ENCODE assay signal across 14 cellular contexts in genomic region chrX:68931345-68931744, GRCh38.
"Had no signal": no experiment of that assay in that cellular context is flagged by ENCODE, and none has a peak within 500 bp of the region (broad histone marks: within the 10 kb centered on the region; RNA-seq: fewer than 3 reads in every experiment).

No MANE protein-coding gene starts in this region.

- H3K36me3 Mint-ChIP-seq: immature natural killer cell, naive B cell had no signal

- H3K27ac ChIP-seq: dorsolateral prefrontal cortex, skin epidermis had no signal

- DNase-seq: activated CD4-positive, alpha-beta T cell treated with anti-CD3 and anti-CD28 coated beads, Interleukin-2, amount 50 U/mL, for 1 hour; activated naive CD4-positive, alpha-beta T cell treated with Interleukin-2 at 50 U/mL for 16 hours; activated naive CD8-positive, alpha-beta T cell treated with anti-CD3 and anti-CD28 coated beads, Interleukin-2, amount 50 U/mL, for 24 hours; activated T-cell treated with anti-CD3 and anti-CD28 coated beads for 4 hours; dorsolateral prefrontal cortex; immature natural killer cell; mammary epithelial cell; naive B cell; ovary; stimulated activated CD4-positive, alpha-beta T cell treated with anti-CD3 and anti-CD28 coated beads, Interleukin-4, amount 100 ng/mL, for 24 hours; stimulated activated naive CD4-positive, alpha-beta T cell treated with Interleukin-2 at 50 U/mL for 16 hours; trophoblast cell had no signal

- H3K9me3 Mint-ChIP-seq: activated naive CD8-positive, alpha-beta T cell treated with anti-CD3 and anti-CD28 coated beads, Interleukin-2, amount 50 U/mL, for 24 hours; activated T-helper 17 cell treated with anti-CD3 and anti-CD28 coated beads, Interleukin-2, amount 50 U/mL, for 72 hours; naive B cell had no signal

- ATAC-seq: activated naive CD8-positive, alpha-beta T cell treated with anti-CD3 and anti-CD28 coated beads, Interleukin-2, amount 50 U/mL, for 24 hours; activated T-helper 17 cell treated with anti-CD3 and anti-CD28 coated beads, Interleukin-2, amount 50 U/mL, for 72 hours had no signal

- H3K27ac Mint-ChIP-seq: activated naive CD8-positive, alpha-beta T cell treated with anti-CD3 and anti-CD28 coated beads, Interleukin-2, amount 50 U/mL, for 24 hours; activated T-helper 17 cell treated with anti-CD3 and anti-CD28 coated beads, Interleukin-2, amount 50 U/mL, for 72 hours; immature natural killer cell; naive B cell had no signal

- H3K4me1 Mint-ChIP-seq: activated naive CD8-positive, alpha-beta T cell treated with anti-CD3 and anti-CD28 coated beads, Interleukin-2, amount 50 U/mL, for 24 hours had no signal

- H3K4me3 Mint-ChIP-seq: activated naive CD8-positive, alpha-beta T cell treated with anti-CD3 and anti-CD28 coated beads, Interleukin-2, amount 50 U/mL, for 24 hours; activated T-helper 17 cell treated with anti-CD3 and anti-CD28 coated beads, Interleukin-2, amount 50 U/mL, for 72 hours; immature natural killer cell; naive B cell had no signal

- H3K36me3 ChIP-seq: ovary had no signal

- H3K27me3 ChIP-seq: ovary had no signal

- H3K27me3 Mint-ChIP-seq: activated naive CD8-positive, alpha-beta T cell treated with anti-CD3 and anti-CD28 coated beads, Interleukin-2, amount 50 U/mL, for 24 hours; activated T-helper 17 cell treated with anti-CD3 and anti-CD28 coated beads, Interleukin-2, amount 50 U/mL, for 72 hours had no signal

- H3K4me3 ChIP-seq: dorsolateral prefrontal cortex, ovary, skin epidermis had no signal

- H3K9me3 ChIP-seq: ovary had no signal
